In the genomic region with DNA sequence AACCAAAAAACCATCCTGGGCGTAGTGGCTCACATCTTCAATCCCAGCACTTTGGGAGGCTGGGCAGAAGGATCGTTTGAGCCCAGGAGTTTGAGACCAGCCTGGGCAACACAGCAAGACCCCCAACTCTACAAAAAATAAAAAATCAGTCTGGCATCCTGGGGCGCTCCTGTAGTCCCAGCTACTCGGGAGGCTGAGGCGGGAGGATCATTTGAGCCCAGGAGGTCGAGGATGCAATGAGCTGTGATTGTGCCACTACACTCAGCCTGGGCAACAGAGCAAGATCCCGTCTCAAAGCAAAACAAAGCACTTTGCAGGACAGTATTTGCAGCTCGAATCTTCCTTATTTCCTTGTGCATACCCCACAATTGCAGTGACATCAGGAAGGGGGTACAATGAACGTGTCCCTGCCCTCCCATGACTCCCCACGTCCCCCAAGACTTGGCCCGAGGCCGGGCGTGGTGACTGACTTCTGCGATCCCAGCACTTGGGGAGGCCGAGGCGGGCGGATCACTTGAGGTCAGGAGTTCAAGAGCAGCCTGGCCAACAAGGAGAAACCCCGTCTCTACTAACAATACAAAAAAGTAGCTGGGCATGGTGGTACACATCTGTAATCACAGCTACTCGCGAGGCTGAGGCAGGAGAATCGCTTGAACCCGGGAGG, we compare ENCODE assay signal across 9 cellular contexts. TPM values are rescaled to one million over a fixed set of nuclear protein-coding genes. Genes with fewer than 3 reads are reported as not detected.
DNase-seq lines count a peak whose midpoint lies in the region; ATAC-seq and TF ChIP-seq lines count a peak whose summit lies in the region.
"Had no signal": no experiment of that assay in that cellular context is flagged by ENCODE, and none has a peak within 500 bp of the region (broad histone marks: within the 10 kb centered on the region; RNA-seq: fewer than 3 reads in every experiment).

No MANE protein-coding gene starts in this region.

- H3K4me3 ChIP-seq in GM23338 (peak overlapping the region; percentile 99), right cardiac atrium (ENCODE audit: low read length) (peak overlapping the region; percentile 89), skeletal muscle tissue (ENCODE audit: low read length in 3 of 3) (peak overlapping the region; percentile 91 to 99 (median 96))

- intact Hi-C loops in right cardiac atrium (cut with DNase I), result loop anchor here in 2 of 4 donors (10.0 kb wide), 2 partner anchors 114 to 324 kb away; no protein-coding TSS in a partner anchor

- H3K9me3 ChIP-seq in right cardiac atrium (ENCODE audit: control insufficient read depth, low read length) (no peaks in the 10 kb centered on the region), skeletal muscle tissue (ENCODE audit: control insufficient read depth in 3 of 3, low read length in 3 of 3) (no peaks in the 10 kb centered on the region)

- peaks cover 7% of the 10 kb centered on the region for H3K27me3 Mint-ChIP-seq in GM23338 (ENCODE audit: insufficient read depth, low read depth, poor library complexity)
- H3K27me3 Mint-ChIP-seq in WTC11 (ENCODE audit: low read depth), result no peaks in the 10 kb centered on the region

- CTCF ChIA-PET in WTC11 (lab: Charles Lee), result interaction anchor here (0.7 to 7.4 kb wide), 6 partner anchors 9 to 166 kb away, joined by 3 to 224 read pairs (median 9); a partner anchor contains a TSS

- peak overlapping the region; percentile 94 for H3K27ac ChIP-seq in GM23338 (ENCODE audit: low read depth)
- no peak overlapping the region for H3K27ac ChIP-seq in right cardiac atrium (ENCODE audit: low read length)
- peak overlapping the region; percentile 56 for H3K27ac ChIP-seq in skeletal muscle tissue (ENCODE audit: low read depth, low read length)

- no peaks in the 10 kb centered on the region for H3K27me3 ChIP-seq in GM23338 (ENCODE audit: insufficient read depth)
- H3K27me3 ChIP-seq in right cardiac atrium (ENCODE audit: control insufficient read depth, insufficient read depth), result no peaks in the 10 kb centered on the region
- no peaks in the 10 kb centered on the region for H3K27me3 ChIP-seq in skeletal muscle tissue (ENCODE audit: control insufficient read depth in 3 of 3, insufficient read depth in 3 of 3, low read length in 3 of 3)

- DNase-seq in GM23338 (ENCODE audit: low spot score) (no peak), WTC11 (ENCODE audit: low spot score) (no peak), right cardiac atrium (no peak), NCI-H2171 treated with DMSO at 0.1 percent for 48 hours (lab: John Stamatoyannopoulos, UW) (no peak)

- POLR2A ChIA-PET in WTC11 (lab: Charles Lee), result interaction anchor here (1.4 kb wide), 1 partner anchor 52 kb away, joined by 3 read pairs; no protein-coding TSS in a partner anchor

- peaks cover 22% of the 10 kb centered on the region for H3K79me2 ChIP-seq in GM23338 (replicated peaks; ENCODE audit: insufficient read depth)

- H3F3A ChIP-seq in GM23338 (replicated peaks; ENCODE audit: low read depth), result 0 out of 2 replicates have a peak, but pooled peaks cover 10% of the 10 kb centered on the region

- H3K9me3 Mint-ChIP-seq in GM23338 (no peaks in the 10 kb centered on the region; the same call in 1 of the 3 replicates), WTC11 (no peaks in the 10 kb centered on the region)

- H3K36me3 Mint-ChIP-seq in GM23338 (ENCODE audit: low read depth) (peaks cover 9% of the 10 kb centered on the region), WTC11 (peaks cover 2% of the 10 kb centered on the region)

- H3K4me1 Mint-ChIP-seq in GM23338 (peaks cover 15% of the 10 kb centered on the region; the same call in 2 of the 3 replicates), WTC11 (peaks cover 7% of the 10 kb centered on the region)

- H3K9me2 ChIP-seq in GM23338 (ENCODE audit: insufficient read depth), result no peaks in the 10 kb centered on the region

- peak overlapping the region; percentile 93 for H3K4me2 ChIP-seq in GM23338

- H3K4me3 Mint-ChIP-seq in GM23338, result peak overlapping the region; percentile 99
- peak overlapping the region; percentile 97 for H3K4me3 Mint-ChIP-seq in WTC11

- no peak for TF ChIP-seq CTCF in GM23338 (conservative IDR thresholded peaks at IDR 0.05; ENCODE audit: low read depth in 2 of 2)
- TF ChIP-seq CTCF in WTC11 (IDR thresholded peaks at IDR 0.05), result no peak

- H3K27ac Mint-ChIP-seq in GM23338 (peak overlapping the region; percentile 95), WTC11 (0 out of 2 replicates have a peak overlapping the region, but pooled peaks have one; percentile 60)

- H4K20me1 ChIP-seq in GM23338 (replicated peaks; ENCODE audit: insufficient read depth), result peaks cover 3% of the 10 kb centered on the region; the same call in 1 of the 2 replicates

- H3K4me1 ChIP-seq in GM23338 (ENCODE audit: insufficient read depth) (no peaks in the 10 kb centered on the region; the same call in 1 of the 2 replicates), right cardiac atrium (ENCODE audit: control insufficient read depth, insufficient read depth, low read length) (peaks cover 7% of the 10 kb centered on the region), skeletal muscle tissue (ENCODE audit: control insufficient read depth in 3 of 3, insufficient read depth in 3 of 3, low read length in 3 of 3) (peaks cover 21 to 22% (median 21%) of the 10 kb centered on the region in 3 donors)

- H3K9ac ChIP-seq in skeletal muscle tissue (ENCODE audit: low read depth in 1 of 3, low read length in 3 of 3), result peak overlapping the region; percentile 87 to 99 (median 97)

- H3K36me3 ChIP-seq in GM23338 (ENCODE audit: insufficient read depth) (no peaks in the 10 kb centered on the region), skeletal muscle tissue (ENCODE audit: control insufficient read depth in 3 of 3, insufficient read depth in 3 of 3, low read length in 3 of 3) (peaks cover 14 to 16% (median 14%) of the 10 kb centered on the region in 3 donors)

- WGBS in right cardiac atrium, result 43% methylated on average over 22 of the region's 22 CpGs

- no peak for ATAC-seq in GM23338
- no peak for ATAC-seq in WTC11
- ATAC-seq in right cardiac atrium, result no peak
- ATAC-seq in GM21390 (IDR thresholded peaks at IDR 0.05; ENCODE audit: unreplicated experiment), result no peak
- ATAC-seq in GM21529 (IDR thresholded peaks at IDR 0.05; ENCODE audit: unreplicated experiment), result no peak
- ATAC-seq in HG03442 (IDR thresholded peaks at IDR 0.05; ENCODE audit: unreplicated experiment), result no peak

- H2AFZ ChIP-seq in GM23338, result no peak overlapping the region

TF ChIP-seq in GM23338, 12 proteins besides CTCF, POLR2A, EP300 and RAD21 (continues in another document):
- TF ChIP-seq ZNF331 (CRISPR knock-in tag; IDR thresholded peaks at IDR 0.05; ENCODE audit: low read depth) (no peak), NANOG (IDR thresholded peaks at IDR 0.05; ENCODE audit: borderline replicate concordance) (no peak), EZH2 (IDR thresholded peaks at IDR 0.05; ENCODE audit: low read depth, unreplicated experiment) (no peak), JUNB (IDR thresholded peaks at IDR 0.05; ENCODE audit: unreplicated experiment) (no peak), ZNF114 (CRISPR knock-in tag; IDR thresholded peaks at IDR 0.05) (no peak)
- TF ChIP-seq, protein P1, sequence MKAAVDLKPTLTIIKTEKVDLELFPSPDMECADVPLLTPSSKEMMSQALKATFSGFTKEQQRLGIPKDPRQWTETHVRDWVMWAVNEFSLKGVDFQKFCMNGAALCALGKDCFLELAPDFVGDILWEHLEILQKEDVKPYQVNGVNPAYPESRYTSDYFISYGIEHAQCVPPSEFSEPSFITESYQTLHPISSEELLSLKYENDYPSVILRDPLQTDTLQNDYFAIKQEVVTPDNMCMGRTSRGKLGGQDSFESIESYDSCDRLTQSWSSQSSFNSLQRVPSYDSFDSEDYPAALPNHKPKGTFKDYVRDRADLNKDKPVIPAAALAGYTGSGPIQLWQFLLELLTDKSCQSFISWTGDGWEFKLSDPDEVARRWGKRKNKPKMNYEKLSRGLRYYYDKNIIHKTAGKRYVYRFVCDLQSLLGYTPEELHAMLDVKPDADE (IDR thresholded peaks at IDR 0.05), result no peak

TF ChIP-seq in WTC11, 78 proteins besides CTCF, POLR2A, EP300 and RAD21:
- TF ChIP-seq TCF7 (CRISPR knock-in tag; IDR thresholded peaks at IDR 0.05; ENCODE audit: low read depth), result no peak
- TF ChIP-seq ZNF121 (CRISPR knock-in tag; IDR thresholded peaks at IDR 0.05), result peak; percentile 83

RNA-seq across cellular contexts. Expression of a gene that starts 0.9 kb away (rescaled TPM):
- total RNA-seq in GM23338 (2014; rRNA removed; shearing (Covaris generic)), result 289 and 398 TPM in 2 replicates
- 463 and 501 TPM in 2 replicates for polyA plus RNA-seq in GM23338 (2016; fragmentation: Nextera tagmentation; extraction: Ambion mirVana)
- total RNA-seq in WTC11 (2021), result 240 to 255 TPM (median 254 TPM) in 3 replicates
- total RNA-seq in right cardiac atrium, result 100 to 1,000 TPM; 352 to 481 (median 400) TPM
- polyA plus RNA-seq in right cardiac atrium, result 1,159 TPM
- 525 TPM for total RNA-seq in skeletal muscle tissue

RNA-seq across cellular contexts. Expression of a gene that starts 11.9 kb away (rescaled TPM):
- 0.17 TPM in 1 of 2 replicates, not detected in the other for total RNA-seq in GM23338 (2014; rRNA removed; shearing (Covaris generic))
- polyA plus RNA-seq in GM23338 (2016; fragmentation: Nextera tagmentation; extraction: Ambion mirVana) (0.21 TPM in 1 of 2 replicates, not detected in the other), right cardiac atrium (not detected)
- total RNA-seq in WTC11 (2021) (0.14 TPM in 1 of 3 replicates, not detected in the others), right cardiac atrium (not detected), skeletal muscle tissue (0.52 TPM)
- total RNA-seq: lung microvascular endothelial cell had no signal

RNA-seq across cellular contexts. Expression of a gene that starts 41.6 kb away (rescaled TPM):
- 104 and 107 TPM in 2 replicates for total RNA-seq in GM23338 (2014; rRNA removed; shearing (Covaris generic))
- polyA plus RNA-seq in GM23338 (2016; fragmentation: Nextera tagmentation; extraction: Ambion mirVana), result 268 and 277 TPM in 2 replicates
- total RNA-seq in WTC11 (2021), result 161 to 198 TPM (median 197 TPM) in 3 replicates
- total RNA-seq in right cardiac atrium, result 100 to 1,000 TPM in 1 of 4 donors, 10 to 100 TPM in 3; 92.3 to 116 (median 96.8) TPM
- polyA plus RNA-seq in right cardiac atrium, result 102 TPM
- 83.0 TPM for total RNA-seq in skeletal muscle tissue

RNA-seq across cellular contexts. Expression of a gene that starts 52.8 kb away (rescaled TPM):
- total RNA-seq in GM23338 (2014; rRNA removed; shearing (Covaris generic)), result 53.3 TPM in 2 replicates
- polyA plus RNA-seq in GM23338 (2016; fragmentation: Nextera tagmentation; extraction: Ambion mirVana) (43.2 and 44.0 TPM in 2 replicates), right cardiac atrium (50.6 TPM)
- total RNA-seq in WTC11 (2021) (54.5 to 88.7 TPM (median 81.9 TPM) in 3 replicates), right cardiac atrium (10 to 100 TPM; 46.7 to 69.5 (median 61.4) TPM), skeletal muscle tissue (39.1 TPM)
